1 cellular context compared by ENCODE assay signal in genomic region chr7:158985583-158985982, GRCh38.
TF ChIP-seq lines count a peak whose summit lies in the region.

No MANE protein-coding gene starts in this region.

TF ChIP-seq in IMR-90, 13 proteins besides CTCF, POLR2A, EP300 and RAD21 (continued from another document):
- TF ChIP-seq NFE2L2 (IDR thresholded peaks at IDR 0.05; ENCODE audit: low read depth, low read length): no peak
- no peak for TF ChIP-seq RCOR1 (IDR thresholded peaks at IDR 0.05; ENCODE audit: insufficient replicate concordance, low read length)
- TF ChIP-seq RFX5 (IDR thresholded peaks at IDR 0.05; ENCODE audit: low read depth, low read length): no peak
- no peak for TF ChIP-seq USF2 (IDR thresholded peaks at IDR 0.05; ENCODE audit: low read depth, low read length)
